Comparison of ENCODE assay signal across 21 cellular contexts in genomic region chr7:84617265-84618030, GRCh38.
DNase-seq lines count a peak whose midpoint lies in the region; ATAC-seq and TF ChIP-seq lines count a peak whose summit lies in the region.
"Had no signal": no experiment of that assay in that cellular context is flagged by ENCODE, and none has a peak within 500 bp of the region (broad histone marks: within the 10 kb centered on the region; RNA-seq: fewer than 3 reads in every experiment).

No MANE protein-coding gene starts in this region.

- TF ChIP-seq CTCF in chondrocyte (IDR thresholded peaks at IDR 0.05) (no peak), neural cell (IDR thresholded peaks at IDR 0.05; ENCODE audit: poor library complexity, severe bottlenecking) (no peak), Peyer's patch (IDR thresholded peaks at IDR 0.05) (no peak)

- H3K9ac ChIP-seq in neural cell (ENCODE audit: low read length) = no peak overlapping the region
- H3K9ac ChIP-seq: BLaER1 had no signal

- H3K4me2 ChIP-seq in neural cell (ENCODE audit: low read length) = no peak overlapping the region
- H3K4me2 ChIP-seq: BLaER1, PC-9 had no signal

- no peaks in the 10 kb centered on the region for H3K36me3 Mint-ChIP-seq in chondrocyte (ENCODE audit: low read depth)
- H3K36me3 Mint-ChIP-seq: CD4-positive, CD25-positive, alpha-beta regulatory T cell had no signal

- H3K36me3 ChIP-seq in neural cell (ENCODE audit: insufficient read depth, low read length) = no peaks in the 10 kb centered on the region
- H3K36me3 ChIP-seq in Peyer's patch = no peaks in the 10 kb centered on the region
- H3K36me3 ChIP-seq: BLaER1 had no signal

- peak overlapping the region; percentile 3 for H3K27ac Mint-ChIP-seq in chondrocyte (ENCODE audit: unreplicated experiment)
- H3K27ac Mint-ChIP-seq: CD4-positive, CD25-positive, alpha-beta regulatory T cell had no signal

- H3K27me3 Mint-ChIP-seq in chondrocyte (ENCODE audit: low read depth) = no peaks in the 10 kb centered on the region
- H3K27me3 Mint-ChIP-seq: CD4-positive, CD25-positive, alpha-beta regulatory T cell had no signal

- no peak overlapping the region for H3K4me3 ChIP-seq in neural cell (ENCODE audit: low read length)
- H3K4me3 ChIP-seq in Peyer's patch = no peak overlapping the region
- H3K4me3 ChIP-seq: BLaER1, PC-9 had no signal

- no peaks in the 10 kb centered on the region for H4K20me1 ChIP-seq in neural cell (ENCODE audit: insufficient read depth)
- H4K20me1 ChIP-seq: BLaER1 had no signal

- no peaks in the 10 kb centered on the region for H3K79me2 ChIP-seq in neural cell (replicated peaks; ENCODE audit: insufficient read depth, low read length)

- H3K9me2 ChIP-seq in neural cell (ENCODE audit: insufficient read depth, low read length) = no peaks in the 10 kb centered on the region

- no peak overlapping the region for H2AFZ ChIP-seq in neural cell (ENCODE audit: low read depth, low read length)
- H2AFZ ChIP-seq: PC-9 had no signal

- H3K9me3 ChIP-seq in neural cell (ENCODE audit: low read length) (no peaks in the 10 kb centered on the region), Peyer's patch (no peaks in the 10 kb centered on the region)
- H3K9me3 ChIP-seq: BLaER1 had no signal

- H3K27me3 ChIP-seq in neural cell (ENCODE audit: insufficient read depth, low read depth, low read length) (no peaks in the 10 kb centered on the region), Peyer's patch (no peaks in the 10 kb centered on the region)
- H3K27me3 ChIP-seq: BLaER1 had no signal

- no peak for ATAC-seq in HG03439 (IDR thresholded peaks at IDR 0.05; ENCODE audit: unreplicated experiment)

- H3K4me1 ChIP-seq in Peyer's patch = no peaks in the 10 kb centered on the region
- H3K4me1 ChIP-seq: BLaER1 had no signal

- no peaks in the 10 kb centered on the region for H3K9me3 Mint-ChIP-seq in chondrocyte (ENCODE audit: low read depth)

- TF ChIP-seq RAD21 in neural cell (conservative IDR thresholded peaks at IDR 0.05) = no peak

- no peak for TF ChIP-seq EP300 in neural cell (conservative IDR thresholded peaks at IDR 0.05; ENCODE audit: poor library complexity, severe bottlenecking)

- no peak for TF ChIP-seq POLR2A in Peyer's patch (IDR thresholded peaks at IDR 0.05)

- peaks cover 11% of the 10 kb centered on the region for H3K4me1 Mint-ChIP-seq in chondrocyte (ENCODE audit: low read depth)
- H3K4me1 Mint-ChIP-seq: CD4-positive, CD25-positive, alpha-beta regulatory T cell had no signal

- DNase-seq in DMS114 treated with DMSO at 0.1 percent for 48 hours (lab: John Stamatoyannopoulos, UW; ENCODE audit: unreplicated experiment) (peak; percentile 60), NCI-H460 (ENCODE audit: extremely low read depth, low read depth) (peak; percentile 91), chondrocyte (ENCODE audit: low spot score) (no peak), Peyer's patch (no peak), superior temporal gyrus (ENCODE audit: extremely low spot score) (no peak)
- DNase-seq: CD4-positive, CD25-positive, alpha-beta regulatory T cell; KBM-7; MM.1S; NCI-H1092; NCI-H1417 treated with DMSO at 0.1 percent for 48 hours; NCI-H1694 treated with DMSO at 0.1 percent for 48 hours; NCI-H2081; NCI-H2171; NCI-H226; NCI-H510A treated with DMSO at 0.1 percent for 48 hours; PC-9; SHP77 had no signal

- H3F3A ChIP-seq in neural cell (ENCODE audit: insufficient read depth, low read length, poor library complexity, severe bottlenecking) = no peaks in the 10 kb centered on the region

- peak overlapping the region; percentile 70 for H3K27ac ChIP-seq in neural cell (ENCODE audit: low read length)
- no peak overlapping the region for H3K27ac ChIP-seq in Peyer's patch
- H3K27ac ChIP-seq: BLaER1, PC-9, RWPE1 had no signal

- H3K4me3 Mint-ChIP-seq in chondrocyte (ENCODE audit: unreplicated experiment) = no peak overlapping the region
- H3K4me3 Mint-ChIP-seq: CD4-positive, CD25-positive, alpha-beta regulatory T cell had no signal

TF ChIP-seq in neural cell, 6 proteins besides CTCF, POLR2A, EP300 and RAD21:
- no peak for TF ChIP-seq TAF1 (IDR thresholded peaks at IDR 0.05; ENCODE audit: low read depth)

Comparison
In these comparisons a context has a peak if more than half of its experiments do, and no peak if none do; other contexts are left out.
1. DNase-seq: peak in DMS114 treated with DMSO at 0.1 percent for 48 hours (single experiment) and NCI-H460 (single experiment); none in chondrocyte (single experiment), Peyer's patch (0 of 3) and superior temporal gyrus (single experiment).